In the genomic region with DNA sequence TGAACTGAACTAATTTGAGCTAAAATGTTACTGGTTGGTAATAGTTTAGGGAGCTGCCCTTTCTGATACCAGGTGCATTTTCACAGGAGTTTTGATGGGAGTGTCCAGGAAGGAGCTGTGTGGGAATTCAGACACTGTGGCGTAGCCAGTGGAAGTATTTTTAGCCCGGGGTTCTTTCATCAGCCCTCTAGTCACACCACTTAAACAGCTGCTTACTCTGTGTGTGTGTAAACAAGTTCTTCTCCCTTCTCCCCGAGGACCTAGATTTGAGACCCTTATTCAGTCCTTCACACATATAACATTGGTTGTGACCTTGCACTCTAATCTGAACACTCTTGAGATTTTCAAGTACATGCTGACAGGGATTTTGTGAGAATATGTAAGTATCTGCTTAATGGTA, we compare ENCODE assay signal across 18 cellular contexts.
DNase-seq lines count a peak whose midpoint lies in the region; ATAC-seq, FAIRE-seq and TF ChIP-seq lines count a peak whose summit lies in the region.
"Had no signal": no experiment of that assay in that cellular context is flagged by ENCODE, and none has a peak within 500 bp of the region (broad histone marks: within the 10 kb centered on the region; RNA-seq: fewer than 3 reads in every experiment).

No MANE protein-coding gene starts in this region.

- peak overlapping the region; percentile 64 for H3K27ac Mint-ChIP-seq in astrocyte (ENCODE audit: unreplicated experiment)
- H3K27ac Mint-ChIP-seq: CD4-positive, CD25-positive, alpha-beta regulatory T cell had no signal

- H3K4me3 ChIP-seq in left ventricle myocardium inferior (no peak overlapping the region), astrocyte (ENCODE audit: insufficient read depth, low read depth, low read length) (no peak overlapping the region), lower lobe of right lung (no peak overlapping the region), upper lobe of right lung (no peak overlapping the region)

- H3K4me2 ChIP-seq in astrocyte (ENCODE audit: low read length) = no peak overlapping the region

- H3K9ac ChIP-seq in astrocyte (ENCODE audit: low read length) = no peak overlapping the region

- no peak for FAIRE-seq in astrocyte (lab: Jason Lieb, UNC)

- peaks cover 8% of the 10 kb centered on the region for H3K4me1 ChIP-seq in left ventricle myocardium inferior
- no peaks in the 10 kb centered on the region for H3K4me1 ChIP-seq in astrocyte (ENCODE audit: insufficient read depth, low read length)
- peaks cover 6% of the 10 kb centered on the region for H3K4me1 ChIP-seq in lower lobe of right lung
- no peaks in the 10 kb centered on the region for H3K4me1 ChIP-seq in upper lobe of right lung

- no peaks in the 10 kb centered on the region for H4K20me1 ChIP-seq in astrocyte (ENCODE audit: insufficient read depth, low read length)

- H3K36me3 ChIP-seq in left ventricle myocardium inferior = no peaks in the 10 kb centered on the region
- no peaks in the 10 kb centered on the region for H3K36me3 ChIP-seq in astrocyte (ENCODE audit: insufficient read depth, low read length)
- no peaks in the 10 kb centered on the region for H3K36me3 ChIP-seq in lower lobe of right lung
- H3K36me3 ChIP-seq in upper lobe of right lung = no peaks in the 10 kb centered on the region

- H3K79me2 ChIP-seq in astrocyte (ENCODE audit: insufficient read depth, low read length) = no peaks in the 10 kb centered on the region

- H3K27me3 ChIP-seq in left ventricle myocardium inferior (ENCODE audit: low read depth) = peaks cover 45% of the 10 kb centered on the region
- no peaks in the 10 kb centered on the region for H3K27me3 ChIP-seq in astrocyte (ENCODE audit: insufficient read depth, low read length)
- H3K27me3 ChIP-seq in lower lobe of right lung (ENCODE audit: low read depth) = no peaks in the 10 kb centered on the region
- H3K27me3 ChIP-seq in upper lobe of right lung = no peaks in the 10 kb centered on the region

- H2AFZ ChIP-seq in astrocyte (ENCODE audit: low read depth, low read length) = no peak overlapping the region

- no peaks in the 10 kb centered on the region for H3K36me3 Mint-ChIP-seq in astrocyte (ENCODE audit: low read depth, unreplicated experiment)
- H3K36me3 Mint-ChIP-seq: CD4-positive, CD25-positive, alpha-beta regulatory T cell had no signal

- intact Hi-C loops in Right ventricle myocardium superior (cut with DNase I) (no loop called here), left ventricle myocardium inferior (cut with micrococcal nuclease) (no loop called here), lower lobe of right lung (cut with DNase I) (no loop called here), upper lobe of right lung (cut with DNase I) (no loop called here)

- no peaks in the 10 kb centered on the region for H3K9me3 Mint-ChIP-seq in astrocyte (ENCODE audit: unreplicated experiment)

- H3K27ac ChIP-seq in left ventricle myocardium inferior (replicated peaks) (no peak overlapping the region), astrocyte (ENCODE audit: low read depth, low read length) (no peak overlapping the region), lower lobe of right lung (no peak overlapping the region), upper lobe of right lung (no peak overlapping the region)

- DNase-seq in Right ventricle myocardium superior (no peak), left ventricle myocardium inferior (no peak), astrocyte (ENCODE audit: low read depth) (no peak), lower lobe of right lung (no peak), upper lobe of right lung (no peak), iPS-NIHi11 (ENCODE audit: low spot score) (no peak), kidney tubule cell (ENCODE audit: low spot score) (no peak)
- DNase-seq: AML-193; Calu3; CD4-positive, CD25-positive, alpha-beta regulatory T cell; EL; H7; Karpas-422; NCI-H1417 treated with DMSO at 0.1 percent for 48 hours; NCI-H2081; NCI-H446; PC-3 had no signal

- H3K9me3 ChIP-seq in left ventricle myocardium inferior (replicated peaks) (no peaks in the 10 kb centered on the region), astrocyte (ENCODE audit: insufficient read depth, low read depth, low read length) (no peaks in the 10 kb centered on the region), lower lobe of right lung (no peaks in the 10 kb centered on the region), upper lobe of right lung (no peaks in the 10 kb centered on the region)

- TF ChIP-seq CTCF in left ventricle myocardium inferior (IDR thresholded peaks at IDR 0.05; ENCODE audit: borderline replicate concordance) (no peak), astrocyte (IDR thresholded peaks at IDR 0.05; ENCODE audit: insufficient read depth, low read depth, low read length) (no peak), lower lobe of right lung (IDR thresholded peaks at IDR 0.05) (no peak), upper lobe of right lung (IDR thresholded peaks at IDR 0.05) (no peak)

- H3K4me1 Mint-ChIP-seq in astrocyte (ENCODE audit: low read depth, unreplicated experiment) = peaks cover 11% of the 10 kb centered on the region
- H3K4me1 Mint-ChIP-seq: CD4-positive, CD25-positive, alpha-beta regulatory T cell had no signal

- H3K27me3 Mint-ChIP-seq in astrocyte (ENCODE audit: low read depth, unreplicated experiment) = no peaks in the 10 kb centered on the region
- H3K27me3 Mint-ChIP-seq: CD4-positive, CD25-positive, alpha-beta regulatory T cell had no signal

- H3K4me3 Mint-ChIP-seq in astrocyte (ENCODE audit: unreplicated experiment) = no peak overlapping the region
- H3K4me3 Mint-ChIP-seq: CD4-positive, CD25-positive, alpha-beta regulatory T cell had no signal

- ATAC-seq in Right ventricle myocardium superior (ENCODE audit: poor library complexity) (peak; percentile 78), lower lobe of right lung (peak; percentile 69 to 82), upper lobe of right lung (peak; percentile 78), GM19397 (IDR thresholded peaks at IDR 0.05; ENCODE audit: unreplicated experiment) (no peak)
- ATAC-seq: PC-3 had no signal
